In the genomic region with DNA sequence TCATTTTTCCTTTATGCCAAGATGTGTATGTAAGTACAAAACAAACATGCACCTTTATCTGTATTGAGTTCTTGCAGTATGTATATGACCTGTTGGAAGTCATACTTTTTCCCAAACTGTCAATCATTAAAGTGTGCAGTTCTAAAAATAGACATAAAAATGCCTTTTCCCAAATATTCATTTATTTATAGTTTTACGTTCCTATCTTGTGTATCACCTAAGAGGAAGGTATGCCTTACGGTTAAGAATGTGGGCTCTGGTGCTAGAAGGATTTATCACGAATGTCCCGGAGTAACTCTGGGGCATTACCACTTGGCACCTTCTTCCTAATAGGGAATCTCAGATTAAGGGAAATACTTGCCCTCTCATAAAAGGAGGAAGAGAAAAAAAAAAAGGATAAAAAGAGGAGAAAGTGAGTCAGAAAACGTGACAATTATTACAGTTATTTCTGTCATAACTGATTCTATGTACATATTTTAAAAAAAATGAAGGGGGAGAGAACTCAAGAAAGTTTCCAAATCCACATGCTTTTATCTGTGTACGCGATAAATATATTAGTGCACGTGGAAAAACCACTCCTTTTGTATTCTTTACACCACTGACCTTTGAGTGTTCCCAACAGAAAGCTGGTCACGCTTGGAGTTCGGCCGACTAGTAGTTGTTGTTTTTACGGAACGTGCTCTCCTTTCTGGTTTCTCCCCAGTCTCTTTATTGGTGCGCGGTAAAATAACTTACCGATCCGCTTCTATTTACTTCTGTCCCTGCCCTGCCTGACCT, we compare ENCODE assay signal across 8 cellular contexts. TPM values are rescaled to one million over a fixed set of nuclear protein-coding genes. Genes with fewer than 3 reads are reported as not detected.
A peak's percentile ranks its signal among the peaks of the same experiment; 100 is the strongest.
DNase-seq lines count a peak whose midpoint lies in the region; ATAC-seq, FAIRE-seq and TF ChIP-seq lines count a peak whose summit lies in the region.

No MANE protein-coding gene starts in this region.

- TF ChIP-seq EP300 in upper lobe of left lung (IDR thresholded peaks at IDR 0.05): no peak

- H3K4me2 ChIP-seq in keratinocyte (ENCODE audit: control insufficient read depth, extremely low read depth, insufficient read depth, low read depth, low read length): peak overlapping the region; percentile 65

- H3K9me3 ChIP-seq in heart left ventricle (no peaks in the 10 kb centered on the region), keratinocyte (ENCODE audit: control insufficient read depth, low read depth, low read length) (no peaks in the 10 kb centered on the region), upper lobe of left lung (no peaks in the 10 kb centered on the region)

- no peaks in the 10 kb centered on the region for H3K27me3 ChIP-seq in heart left ventricle
- H3K27me3 ChIP-seq in keratinocyte (ENCODE audit: control insufficient read depth, extremely low read depth, insufficient read depth, low read length): no peaks in the 10 kb centered on the region
- H3K27me3 ChIP-seq in upper lobe of left lung: no peaks in the 10 kb centered on the region

- H3K79me2 ChIP-seq in keratinocyte (ENCODE audit: control insufficient read depth, insufficient read depth, low read length): peaks cover 30% of the 10 kb centered on the region

- no peak for ATAC-seq in heart left ventricle
- ATAC-seq in Right ventricle myocardium inferior: no peak
- no peak for ATAC-seq in upper lobe of left lung (ENCODE audit: low FRiP score in 2 of 2)
- ATAC-seq in HG02870 (IDR thresholded peaks at IDR 0.05; ENCODE audit: unreplicated experiment): no peak

- H3K36me3 ChIP-seq in heart left ventricle (peaks cover 0 to 20% (median 14%) of the 10 kb centered on the region in 9 donors), keratinocyte (ENCODE audit: control insufficient read depth in 2 of 2, extremely low read depth in 1 of 2, insufficient read depth in 2 of 2, low read length in 2 of 2) (peaks cover 0 to 3% of the 10 kb centered on the region in 2 experiments), upper lobe of left lung (peaks cover 0 to 13% (median 1%) of the 10 kb centered on the region in 4 donors)

- WGBS in heart left ventricle, 4 donors: 1 to 2% (median 1%) methylated on average over 17 of the region's 17 CpGs
- WGBS in upper lobe of left lung, 2 donors: 1% methylated on average over 17 of the region's 17 CpGs

- H3K4me3 ChIP-seq in heart left ventricle: peak overlapping the region; percentile 77 to 98 (median 88)
- H3K4me3 ChIP-seq in keratinocyte (ENCODE audit: control insufficient read depth in 2 of 3, extremely low read depth in 1 of 3, insufficient read depth in 2 of 3, low read depth in 1 of 3, low read length in 3 of 3): peak overlapping the region; percentile 68 to 93 (median 90)
- H3K4me3 ChIP-seq in upper lobe of left lung: peak overlapping the region; percentile 71 to 97 (median 86)

- no peak for DNase-seq in heart left ventricle
- DNase-seq in Right ventricle myocardium inferior (ENCODE audit: missing footprints): no peak
- peak; percentile 12 for DNase-seq in SW480 (ENCODE audit: low spot score)
- peak; percentile 4 for DNase-seq in keratinocyte (ENCODE audit: low read depth, low spot score)
- no peak for DNase-seq in upper lobe of left lung
- DNase-seq in NCI-H345 treated with DMSO at 0.1 percent for 48 hours (lab: John Stamatoyannopoulos, UW; ENCODE audit: unreplicated experiment): no peak
- no peak for DNase-seq in islet precursor cell

- dilution Hi-C loops in keratinocyte (cut with MboI; ENCODE audit: extremely low pct_ligation_motif_present, low sequenced_read_pairs): no loop called here

- H3K27ac ChIP-seq in heart left ventricle: peak overlapping the region; percentile 86 to 99 (median 94)
- H3K27ac ChIP-seq in keratinocyte (ENCODE audit: control insufficient read depth, insufficient read depth, low read length): peak overlapping the region; percentile 86
- H3K27ac ChIP-seq in upper lobe of left lung: peak overlapping the region; percentile 88 to 97 (median 90)

- TF ChIP-seq POLR2A in heart left ventricle (IDR thresholded peaks at IDR 0.05) (no peak), upper lobe of left lung (IDR thresholded peaks at IDR 0.05) (no peak)

- H3K4me1 ChIP-seq in heart left ventricle (peaks cover 0 to 45% (median 26%) of the 10 kb centered on the region in 12 donors), keratinocyte (ENCODE audit: control insufficient read depth, extremely low read depth, insufficient read depth, low read length) (peaks cover 10% of the 10 kb centered on the region), upper lobe of left lung (peaks cover 25 to 40% (median 31%) of the 10 kb centered on the region in 4 donors)

- no peaks in the 10 kb centered on the region for H3K9me1 ChIP-seq in keratinocyte (ENCODE audit: control insufficient read depth, extremely low read depth, insufficient read depth, low read length)

- peak overlapping the region; percentile 89 for H3K9ac ChIP-seq in keratinocyte (ENCODE audit: control insufficient read depth, extremely low read depth, insufficient read depth, low read length)

- intact Hi-C loops in heart left ventricle (cut with DNase I): loop anchor here in 1 of 10 donors (2.0 kb wide), 1 partner anchor 61 kb away; the partner anchor contains the start of gene NAGK
- intact Hi-C loops in Right ventricle myocardium inferior (cut with DNase I): no loop called here

- peak overlapping the region; percentile 98 for H2AFZ ChIP-seq in keratinocyte (ENCODE audit: control insufficient read depth, low read length)

- no peak for TF ChIP-seq CTCF in heart left ventricle (IDR thresholded peaks at IDR 0.05)
- TF ChIP-seq CTCF in keratinocyte (optimal IDR thresholded peaks at IDR 0.05 in 1 of 3, IDR thresholded peaks at IDR 0.05 in 1 of 3, conservative IDR thresholded peaks at IDR 0.05 in 1 of 3; ENCODE audit: extremely low read depth in 1 of 3, insufficient read depth in 2 of 3, low read length in 3 of 3): no peak
- TF ChIP-seq CTCF in upper lobe of left lung (IDR thresholded peaks at IDR 0.05): no peak

- peak; percentile 39 for FAIRE-seq in keratinocyte (lab: Jason Lieb, UNC)

- H4K20me1 ChIP-seq in keratinocyte (ENCODE audit: control insufficient read depth, extremely low read depth, insufficient read depth, low read length): no peaks in the 10 kb centered on the region

RNA-seq across cellular contexts. Expression of gene MCEE, which starts 0.7 kb away (rescaled TPM):
- total RNA-seq in heart left ventricle (10 to 100 TPM; 23.8 to 36.8 (median 29.3) TPM), Right ventricle myocardium inferior (42.2 TPM), upper lobe of left lung (10 to 100 TPM in 4 of 6 donors, 1 to 10 TPM in 2; 6.8 to 37.7 (median 18.6) TPM)
- polyA plus RNA-seq in heart left ventricle (10 to 100 TPM; 27.3 to 35.6 TPM), keratinocyte (4.5 to 7.4 TPM (median 6.4 TPM) in 3 replicates)
- 2.0 TPM for polyA plus RNA-seq in keratinocyte (2011; ENCODE audit: low read depth)
- 3.3 and 5.3 TPM in 2 replicates for polyA plus RNA-seq in keratinocyte (2011; cell fraction: cytosol; rRNA removed)
- polyA plus RNA-seq in keratinocyte (2011; cell fraction: nucleus; rRNA removed): 5.7 and 6.7 TPM in 2 replicates
- 5.1 and 9.2 TPM in 2 replicates for polyA plus RNA-seq in keratinocyte (2012; ENCODE audit: low replicate concordance)
- 1.4 to 3.0 TPM (median 2.3 TPM) in 3 replicates for polyA minus RNA-seq in keratinocyte
- polyA minus RNA-seq in keratinocyte (2011; cell fraction: cytosol; rRNA and poly(A)+ RNA removed): 2.5 TPM
- 2.3 and 2.6 TPM in 2 replicates for polyA minus RNA-seq in keratinocyte (2011; cell fraction: nucleus; rRNA and poly(A)+ RNA removed)

RNA-seq across cellular contexts. Expression of gene MPHOSPH10, which starts 1.1 kb away (rescaled TPM):
- 10 to 100 TPM; 12.3 to 35.6 (median 22.7) TPM for total RNA-seq in heart left ventricle
- 10 to 100 TPM; 24.6 to 31.5 TPM for polyA plus RNA-seq in heart left ventricle
- 21.0 TPM for total RNA-seq in Right ventricle myocardium inferior
- polyA plus RNA-seq in keratinocyte: 9.7 to 20.3 TPM (median 16.1 TPM) in 3 replicates
- polyA plus RNA-seq in keratinocyte (2011; ENCODE audit: low read depth): 66.6 TPM
- 9.7 and 12.0 TPM in 2 replicates for polyA plus RNA-seq in keratinocyte (2011; cell fraction: cytosol; rRNA removed)
- 14.1 and 24.5 TPM in 2 replicates for polyA plus RNA-seq in keratinocyte (2011; cell fraction: nucleus; rRNA removed)
- 16.5 and 17.7 TPM in 2 replicates for polyA plus RNA-seq in keratinocyte (2012; ENCODE audit: low replicate concordance)
- polyA minus RNA-seq in keratinocyte: 1.2 to 7.4 TPM (median 2.0 TPM) in 3 replicates
- polyA minus RNA-seq in keratinocyte (2011; cell fraction: cytosol; rRNA and poly(A)+ RNA removed): 10.6 TPM
- polyA minus RNA-seq in keratinocyte (2011; cell fraction: nucleus; rRNA and poly(A)+ RNA removed): 5.5 and 7.8 TPM in 2 replicates
- total RNA-seq in upper lobe of left lung: 10 to 100 TPM; 11.7 to 35.6 (median 25.8) TPM

Comparison
In these comparisons a context has a peak if more than half of its experiments do, and no peak if none do; other contexts are left out.
1. DNase-seq: peak in SW480 (single experiment) and keratinocyte (single experiment); none in heart left ventricle (0 of 5), Right ventricle myocardium inferior (single experiment), upper lobe of left lung (0 of 2), NCI-H345 treated with DMSO at 0.1 percent for 48 hours (single experiment) and islet precursor cell (single experiment).
2. Peak in every context shown above with its lines, with median percentiles within 50 percentile points of each other: H3K27ac ChIP-seq and H3K4me3 ChIP-seq.